In the genomic region with DNA sequence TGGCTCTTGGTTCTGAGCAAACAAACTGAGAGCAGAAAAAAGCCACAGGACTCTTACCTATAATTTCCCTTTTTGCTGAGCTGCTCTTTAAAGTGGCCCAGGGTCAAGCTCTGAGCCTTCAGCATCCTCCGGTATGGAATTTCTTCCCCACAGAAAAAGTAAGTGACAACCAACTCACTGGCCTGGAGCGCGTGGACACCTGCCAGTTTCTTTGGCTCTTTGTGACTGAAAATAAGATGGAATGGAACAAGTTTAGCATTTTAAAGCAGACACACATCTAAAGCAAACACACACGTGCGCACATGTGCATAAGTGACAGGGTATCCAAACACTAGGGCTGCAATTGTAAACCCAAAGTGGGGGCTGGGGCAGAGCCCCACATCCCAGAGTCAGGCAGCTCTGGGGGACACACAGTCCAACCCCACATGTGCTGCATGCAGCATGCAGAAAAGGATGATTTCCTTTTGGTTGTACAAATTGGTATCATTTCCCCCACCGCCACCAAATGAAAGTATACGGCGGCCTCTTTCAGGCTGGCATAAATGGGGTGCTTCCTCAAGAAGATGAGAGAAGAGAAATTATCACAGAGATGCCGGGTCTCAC, we compare ENCODE assay signal across 15 cellular contexts. TPM values are rescaled to one million over a fixed set of nuclear protein-coding genes. Genes with fewer than 3 reads are reported as not detected.
DNase-seq lines count a peak whose midpoint lies in the region; ATAC-seq and TF ChIP-seq lines count a peak whose summit lies in the region.
"Had no signal": no experiment of that assay in that cellular context is flagged by ENCODE, and none has a peak within 500 bp of the region (broad histone marks: within the 10 kb centered on the region; RNA-seq: fewer than 3 reads in every experiment).

No MANE protein-coding gene starts in this region.

- no peak overlapping the region for H3K27ac ChIP-seq in endodermal cell (ENCODE audit: low read depth, low read length)
- H3K27ac ChIP-seq in upper lobe of right lung, result peak overlapping the region; percentile 73
- H3K27ac ChIP-seq in mesenchymal stem cell (ENCODE audit: low read length, poor library complexity, severe bottlenecking), result no peak overlapping the region
- H3K27ac ChIP-seq: BLaER1 treated with 17β-estradiol and CSF1 and Interleukin-3, amounts not matched to agents 10 nM and 100 nM had no signal

- H3K18ac ChIP-seq in mesenchymal stem cell (ENCODE audit: low read depth in 1 of 2, low read length in 2 of 2), result no peak overlapping the region

- peaks cover 9% of the 10 kb centered on the region for H3K79me1 ChIP-seq in mesenchymal stem cell (replicated peaks; ENCODE audit: low read length, poor library complexity, severe bottlenecking)

- no peak overlapping the region for H2BK12ac ChIP-seq in mesenchymal stem cell (ENCODE audit: low read length in 2 of 2)

- H4K91ac ChIP-seq in mesenchymal stem cell (ENCODE audit: low read length), result no peak overlapping the region

- H2BK5ac ChIP-seq in mesenchymal stem cell (ENCODE audit: low read depth, low read length, poor library complexity, severe bottlenecking), result no peak overlapping the region

- H3K23ac ChIP-seq in mesenchymal stem cell (ENCODE audit: low read length in 2 of 2), result no peak overlapping the region

- H3K4ac ChIP-seq in mesenchymal stem cell (ENCODE audit: low read depth in 1 of 2, low read length in 2 of 2), result no peak overlapping the region

- H3K4me2 ChIP-seq in mesenchymal stem cell (ENCODE audit: low read length, poor library complexity, severe bottlenecking), result no peak overlapping the region
- H3K4me2 ChIP-seq: BLaER1 treated with 17β-estradiol and CSF1 and Interleukin-3, amounts not matched to agents 10 nM and 100 nM had no signal

- H4K8ac ChIP-seq in mesenchymal stem cell (ENCODE audit: low read length), result no peak overlapping the region

- H3K9me3 ChIP-seq in endodermal cell (ENCODE audit: control insufficient read depth, low read length) (no peaks in the 10 kb centered on the region), upper lobe of right lung (no peaks in the 10 kb centered on the region), mesenchymal stem cell (ENCODE audit: control insufficient read depth, low read length) (no peaks in the 10 kb centered on the region)
- H3K9me3 ChIP-seq: BLaER1 treated with 17β-estradiol and CSF1 and Interleukin-3, amounts not matched to agents 10 nM and 100 nM; MG63 had no signal

- no peak for DNase-seq in activated T-cell treated with anti-CD3 and anti-CD28 coated beads, Interleukin-2, amount 50 U/mL, for 24 hours
- DNase-seq in activated T-cell treated with anti-CD3 and anti-CD28 coated beads for 4 hours (no peak), endodermal cell (no peak), upper lobe of right lung (no peak), foreskin melanocyte (no peak), mesenchymal stem cell (no peak), inferior parietal cortex (ENCODE audit: extremely low spot score) (no peak)
- DNase-seq: 8988T, DMS153, MG63, NCI-H1092 treated with DMSO at 0.1 percent for 48 hours, NCI-H1694, NCI-H2107 had no signal

- H3K27me3 ChIP-seq in endodermal cell (ENCODE audit: control insufficient read depth, insufficient read depth, low read length, poor library complexity, severe bottlenecking) (no peaks in the 10 kb centered on the region), upper lobe of right lung (no peaks in the 10 kb centered on the region), mesenchymal stem cell (ENCODE audit: control insufficient read depth in 1 of 2, insufficient read depth in 1 of 2, low read length in 2 of 2) (no peaks in the 10 kb centered on the region)
- H3K27me3 ChIP-seq: BLaER1 treated with 17β-estradiol and CSF1 and Interleukin-3, amounts not matched to agents 10 nM and 100 nM; MG63 had no signal

- intact Hi-C loops in upper lobe of right lung (cut with DNase I), result no loop called here

- H3K4me1 ChIP-seq in endodermal cell (ENCODE audit: control insufficient read depth, insufficient read depth, low read length), result peaks cover 27% of the 10 kb centered on the region
- peaks cover 42% of the 10 kb centered on the region for H3K4me1 ChIP-seq in upper lobe of right lung
- peaks cover 17% of the 10 kb centered on the region for H3K4me1 ChIP-seq in mesenchymal stem cell (ENCODE audit: control insufficient read depth, insufficient read depth, low read depth, low read length)

- H3K4me3 Mint-ChIP-seq in activated T-cell treated with anti-CD3 and anti-CD28 coated beads, Interleukin-2, amount 50 U/mL, for 24 hours, result no peak overlapping the region
- H3K4me3 Mint-ChIP-seq in endodermal cell, result no peak overlapping the region
- H3K4me3 Mint-ChIP-seq in nephron, result peak overlapping the region in 1 of 3 experiments; percentile 24

- H3K14ac ChIP-seq in mesenchymal stem cell (ENCODE audit: low read length in 2 of 2), result no peak overlapping the region

- no peaks in the 10 kb centered on the region for H3K27me3 Mint-ChIP-seq in activated T-cell treated with anti-CD3 and anti-CD28 coated beads, Interleukin-2, amount 50 U/mL, for 24 hours
- H3K27me3 Mint-ChIP-seq in endodermal cell (ENCODE audit: insufficient read depth) (no peaks in the 10 kb centered on the region), nephron (ENCODE audit: low read depth) (no peaks in the 10 kb centered on the region)

- H2BK15ac ChIP-seq in mesenchymal stem cell (ENCODE audit: low read depth, poor library complexity, severe bottlenecking), result no peak overlapping the region

- whole genome bisulfite sequencing in endodermal cell (ENCODE audit: insufficient coverage in 1 of 2, insufficient read length in 1 of 2), 2 experiments, result 95 to 97% methylated on average over 5 to 9 of the region's 9 CpGs
- 96% methylated on average over 7 of the region's 9 CpGs for whole genome bisulfite sequencing in mesenchymal stem cell

- peaks cover 25% of the 10 kb centered on the region for H3K4me1 Mint-ChIP-seq in activated T-cell treated with anti-CD3 and anti-CD28 coated beads, Interleukin-2, amount 50 U/mL, for 24 hours (ENCODE audit: low read depth)
- H3K4me1 Mint-ChIP-seq in endodermal cell, result peaks cover 43% of the 10 kb centered on the region
- peaks cover 68% of the 10 kb centered on the region for H3K4me1 Mint-ChIP-seq in nephron

- H2AFZ ChIP-seq in mesenchymal stem cell (ENCODE audit: low read depth, low read length), result no peak overlapping the region

- H3K36me3 Mint-ChIP-seq in activated T-cell treated with anti-CD3 and anti-CD28 coated beads, Interleukin-2, amount 50 U/mL, for 24 hours (ENCODE audit: low read depth), result peaks cover 75% of the 10 kb centered on the region
- peaks cover 87% of the 10 kb centered on the region for H3K36me3 Mint-ChIP-seq in endodermal cell (ENCODE audit: low read depth)
- peaks cover 66% of the 10 kb centered on the region for H3K36me3 Mint-ChIP-seq in nephron (ENCODE audit: low read depth)

- no peaks in the 10 kb centered on the region for H3K9me3 Mint-ChIP-seq in activated T-cell treated with anti-CD3 and anti-CD28 coated beads, Interleukin-2, amount 50 U/mL, for 24 hours
- H3K9me3 Mint-ChIP-seq in endodermal cell (no peaks in the 10 kb centered on the region), nephron (no peaks in the 10 kb centered on the region)

- no peak for ATAC-seq in upper lobe of right lung

- peak overlapping the region; percentile 61 for H3K27ac Mint-ChIP-seq in activated T-cell treated with anti-CD3 and anti-CD28 coated beads, Interleukin-2, amount 50 U/mL, for 24 hours
- peak overlapping the region; percentile 72 for H3K27ac Mint-ChIP-seq in endodermal cell
- H3K27ac Mint-ChIP-seq in nephron, result peak overlapping the region; percentile 84 to 97 (median 94)

- no peak for TF ChIP-seq CTCF in endodermal cell (conservative IDR thresholded peaks at IDR 0.05)
- no peak for TF ChIP-seq CTCF in nephron (IDR thresholded peaks at IDR 0.05; ENCODE audit: unreplicated experiment in 3 of 3)
- TF ChIP-seq CTCF in upper lobe of right lung (IDR thresholded peaks at IDR 0.05), result no peak

- H2AK5ac ChIP-seq in mesenchymal stem cell (ENCODE audit: low read length, severe bottlenecking), result no peak overlapping the region

- H3K9ac ChIP-seq in endodermal cell (ENCODE audit: extremely low read depth, low read length, poor library complexity, severe bottlenecking), result no peak overlapping the region
- H3K9ac ChIP-seq in mesenchymal stem cell (ENCODE audit: low read length), result no peak overlapping the region
- H3K9ac ChIP-seq: BLaER1 treated with 17β-estradiol and CSF1 and Interleukin-3, amounts not matched to agents 10 nM and 100 nM had no signal

- H3K36me3 ChIP-seq in endodermal cell (ENCODE audit: control insufficient read depth, insufficient read depth, low read length), result peaks cover 96% of the 10 kb centered on the region
- peaks cover 78% of the 10 kb centered on the region for H3K36me3 ChIP-seq in upper lobe of right lung
- peaks cover 58 to 64% of the 10 kb centered on the region in 2 experiments for H3K36me3 ChIP-seq in mesenchymal stem cell (ENCODE audit: control insufficient read depth in 1 of 2, insufficient read depth in 2 of 2, low read depth in 1 of 2, low read length in 2 of 2)

- H2BK120ac ChIP-seq in mesenchymal stem cell (ENCODE audit: low read depth, low read length), result no peak overlapping the region

- no peak overlapping the region for H3K4me3 ChIP-seq in endodermal cell (ENCODE audit: low read length)
- no peak overlapping the region for H3K4me3 ChIP-seq in upper lobe of right lung
- no peak overlapping the region for H3K4me3 ChIP-seq in mesenchymal stem cell (ENCODE audit: insufficient read depth in 1 of 2, low read depth in 1 of 2, low read length in 2 of 2)
- H3K4me3 ChIP-seq: BLaER1 treated with 17β-estradiol and CSF1 and Interleukin-3, amounts not matched to agents 10 nM and 100 nM; MG63 had no signal

RNA-seq across cellular contexts. Expression of a gene that starts 27.5 kb away (rescaled TPM):
- total RNA-seq in endodermal cell (10 to 100 TPM; 40.1 to 53.2 TPM), upper lobe of right lung (63.6 TPM)
- 74.8 TPM for polyA plus RNA-seq in endodermal cell (2013, experiment 1 of 2)
- polyA plus RNA-seq in endodermal cell (2013, experiment 2 of 2), result 73.2 TPM
- 0.17 TPM for polyA plus RNA-seq in mesenchymal stem cell (2013, experiment 1 of 2)
- 0.22 TPM for polyA plus RNA-seq in mesenchymal stem cell (2013, experiment 2 of 2)
